ENCODE assay signal across 19 cellular contexts in genomic region chr7:105452085-105452484, GRCh38.
DNase-seq lines count a peak whose midpoint lies in the region; ATAC-seq, FAIRE-seq and TF ChIP-seq lines count a peak whose summit lies in the region.
"Had no signal": no experiment of that assay in that cellular context is flagged by ENCODE, and none has a peak within 500 bp of the region (broad histone marks: within the 10 kb centered on the region; RNA-seq: fewer than 3 reads in every experiment).

No MANE protein-coding gene starts in this region.

- H3K36me3 ChIP-seq in A673 (ENCODE audit: insufficient read depth, low read length, poor library complexity, severe bottlenecking) (peaks cover 9% of the 10 kb centered on the region), astrocyte (ENCODE audit: insufficient read depth, low read length) (peaks cover 5% of the 10 kb centered on the region)

- peak overlapping the region; percentile 81 to 87 (median 81) for H3K27ac Mint-ChIP-seq in IgD-negative memory B cell
- peak overlapping the region; percentile 53 for H3K27ac Mint-ChIP-seq in astrocyte (ENCODE audit: unreplicated experiment)
- peak overlapping the region in 5 of 6 donors; percentile 70 to 93 (median 88) for H3K27ac Mint-ChIP-seq in naive B cell
- no peak overlapping the region for H3K27ac Mint-ChIP-seq in activated CD4-positive, alpha-beta T cell treated with anti-CD3 and anti-CD28 coated beads, Interleukin-2, amount 10 ng/mL, durations not matched to agents 24 days and 14 days

- CTCF ChIA-PET in A673 (lab: Charles Lee) = no interaction called here

- no peaks in the 10 kb centered on the region for H3K79me2 ChIP-seq in astrocyte (ENCODE audit: insufficient read depth, low read length)

- TF ChIP-seq CTCF in A673 (conservative IDR thresholded peaks at IDR 0.05; ENCODE audit: low read depth, low read length) (no peak), astrocyte (IDR thresholded peaks at IDR 0.05; ENCODE audit: insufficient read depth, low read depth, low read length) (no peak)

- H3K4me1 ChIP-seq in A673 (ENCODE audit: insufficient read depth, low read length, poor library complexity, severe bottlenecking) (peaks cover 40% of the 10 kb centered on the region), astrocyte (ENCODE audit: insufficient read depth, low read length) (peaks cover 6% of the 10 kb centered on the region)

- H3K4me1 Mint-ChIP-seq in IgD-negative memory B cell = peaks cover 37 to 53% (median 46%) of the 10 kb centered on the region in 3 donors
- peaks cover 15% of the 10 kb centered on the region for H3K4me1 Mint-ChIP-seq in astrocyte (ENCODE audit: low read depth, unreplicated experiment)
- H3K4me1 Mint-ChIP-seq in naive B cell = peaks cover 28 to 64% (median 45%) of the 10 kb centered on the region in 3 donors
- peaks cover 19% of the 10 kb centered on the region for H3K4me1 Mint-ChIP-seq in activated CD4-positive, alpha-beta T cell treated with anti-CD3 and anti-CD28 coated beads, Interleukin-2, amount 10 ng/mL, durations not matched to agents 24 days and 14 days

- H3K4me3 Mint-ChIP-seq in IgD-negative memory B cell = peak overlapping the region; percentile 51 to 85 (median 67)
- no peak overlapping the region for H3K4me3 Mint-ChIP-seq in astrocyte (ENCODE audit: unreplicated experiment)
- H3K4me3 Mint-ChIP-seq in naive B cell = peak overlapping the region in 4 of 8 donors; percentile 61 to 77 (median 68)
- no peak overlapping the region for H3K4me3 Mint-ChIP-seq in activated CD4-positive, alpha-beta T cell treated with anti-CD3 and anti-CD28 coated beads, Interleukin-2, amount 10 ng/mL, durations not matched to agents 24 days and 14 days

- H3K36me3 Mint-ChIP-seq in IgD-negative memory B cell (no peaks in the 10 kb centered on the region), astrocyte (ENCODE audit: low read depth, unreplicated experiment) (no peaks in the 10 kb centered on the region), naive B cell (no peaks in the 10 kb centered on the region)
- H3K36me3 Mint-ChIP-seq in activated CD4-positive, alpha-beta T cell treated with anti-CD3 and anti-CD28 coated beads, Interleukin-2, amount 10 ng/mL, durations not matched to agents 24 days and 14 days (ENCODE audit: low read depth) = peaks cover 6% of the 10 kb centered on the region

- peaks cover 0 to 3% (median 2%) of the 10 kb centered on the region in 3 donors for H3K9me3 Mint-ChIP-seq in IgD-negative memory B cell
- H3K9me3 Mint-ChIP-seq in astrocyte (ENCODE audit: unreplicated experiment) = no peaks in the 10 kb centered on the region
- no peaks in the 10 kb centered on the region for H3K9me3 Mint-ChIP-seq in naive B cell
- no peaks in the 10 kb centered on the region for H3K9me3 Mint-ChIP-seq in activated CD4-positive, alpha-beta T cell treated with anti-CD3 and anti-CD28 coated beads, Interleukin-2, amount 10 ng/mL, durations not matched to agents 24 days and 14 days

- DNase-seq in A673 (ENCODE audit: low spot score) (peak; percentile 81), astrocyte (ENCODE audit: low read depth) (no peak), naive B cell (no peak), kidney tubule cell (ENCODE audit: low spot score) (no peak), NCI-H526 (lab: John Stamatoyannopoulos, UW) (no peak)
- no peak for DNase-seq in activated CD4-positive, alpha-beta T cell treated with anti-CD3 and anti-CD28 coated beads, Interleukin-2, amount 10 ng/mL, durations not matched to agents 24 days and 14 days
- DNase-seq: DMS79, GM23248, HCEC 1CT, Kasumi-1, MM.1S, NCI-H1092 treated with DMSO at 0.1 percent for 48 hours, NCI-H146, NCI-H2029 treated with DMSO at 0.1 percent for 48 hours, NCI-H446 treated with DMSO at 0.1 percent for 48 hours, NCI-H774 had no signal

- no peak overlapping the region for H3K9ac ChIP-seq in astrocyte (ENCODE audit: low read length)
- H3K9ac ChIP-seq: GM23248 had no signal

- intact Hi-C loops in A673 (cut with micrococcal nuclease; ENCODE audit: unreplicated experiment) = no loop called here
- intact Hi-C loops in activated CD4-positive, alpha-beta T cell treated with anti-CD3 and anti-CD28 coated beads, Interleukin-2, amount 10 ng/mL, durations not matched to agents 24 days and 14 days (cut with micrococcal nuclease) = no loop called here

- no peak overlapping the region for H3K4me3 ChIP-seq in A673 (ENCODE audit: low read depth, low read length, poor library complexity, severe bottlenecking)
- H3K4me3 ChIP-seq in astrocyte (ENCODE audit: insufficient read depth, low read depth, low read length) = no peak overlapping the region
- H3K4me3 ChIP-seq: GM23248 had no signal

- H3K4me2 ChIP-seq in astrocyte (ENCODE audit: low read length) = no peak overlapping the region

- peak; percentile 38 to 52 for ATAC-seq in naive B cell (ENCODE audit: low read depth in 2 of 2)
- ATAC-seq in HG03045 (IDR thresholded peaks at IDR 0.05; ENCODE audit: unreplicated experiment) = no peak
- ATAC-seq: Panc1 had no signal

- H3K9me3 ChIP-seq in A673 (ENCODE audit: low read depth, low read length, poor library complexity, severe bottlenecking) (no peaks in the 10 kb centered on the region), astrocyte (ENCODE audit: insufficient read depth, low read depth, low read length) (no peaks in the 10 kb centered on the region)

- no peaks in the 10 kb centered on the region for H4K20me1 ChIP-seq in astrocyte (ENCODE audit: insufficient read depth, low read length)

- no peaks in the 10 kb centered on the region for H3K27me3 ChIP-seq in A673 (replicated peaks; ENCODE audit: insufficient read depth, low read depth, low read length, poor library complexity)
- no peaks in the 10 kb centered on the region for H3K27me3 ChIP-seq in astrocyte (ENCODE audit: insufficient read depth, low read length)

- no TSS peak for BruUV-seq in A673 (replicated peaks; lab: Mats Ljungman, UMichigan)

- peaks cover 1% of the 10 kb centered on the region for H3K27me3 Mint-ChIP-seq in IgD-negative memory B cell
- H3K27me3 Mint-ChIP-seq in astrocyte (ENCODE audit: low read depth, unreplicated experiment) = peaks cover 2% of the 10 kb centered on the region
- H3K27me3 Mint-ChIP-seq in naive B cell = no peaks in the 10 kb centered on the region
- H3K27me3 Mint-ChIP-seq in activated CD4-positive, alpha-beta T cell treated with anti-CD3 and anti-CD28 coated beads, Interleukin-2, amount 10 ng/mL, durations not matched to agents 24 days and 14 days = no peaks in the 10 kb centered on the region

- H3K27ac ChIP-seq in A673 (ENCODE audit: low read depth, low read length, poor library complexity, severe bottlenecking) (peak overlapping the region; percentile 4), astrocyte (ENCODE audit: low read depth, low read length) (no peak overlapping the region)
- H3K27ac ChIP-seq: GM23248 had no signal

- no peak overlapping the region for H2AFZ ChIP-seq in astrocyte (ENCODE audit: low read depth, low read length)
- H2AFZ ChIP-seq: GM23248 had no signal

- POLR2A ChIA-PET in A673 (lab: Charles Lee; ENCODE audit: low non-redundant PET) = no interaction called here

- FAIRE-seq in astrocyte (lab: Jason Lieb, UNC) = no peak

Comparison
In these comparisons a context has a peak if more than half of its experiments do, and no peak if none do; other contexts are left out.
1. H3K4me3 Mint-ChIP-seq: peak in IgD-negative memory B cell (4 of 4); none in astrocyte (single experiment) and activated CD4-positive, alpha-beta T cell treated with anti-CD3 and anti-CD28 coated beads, Interleukin-2, amount 10 ng/mL, durations not matched to agents 24 days and 14 days (single experiment).